Comparison of ENCODE assay signal across 11 cellular contexts in the genomic region with DNA sequence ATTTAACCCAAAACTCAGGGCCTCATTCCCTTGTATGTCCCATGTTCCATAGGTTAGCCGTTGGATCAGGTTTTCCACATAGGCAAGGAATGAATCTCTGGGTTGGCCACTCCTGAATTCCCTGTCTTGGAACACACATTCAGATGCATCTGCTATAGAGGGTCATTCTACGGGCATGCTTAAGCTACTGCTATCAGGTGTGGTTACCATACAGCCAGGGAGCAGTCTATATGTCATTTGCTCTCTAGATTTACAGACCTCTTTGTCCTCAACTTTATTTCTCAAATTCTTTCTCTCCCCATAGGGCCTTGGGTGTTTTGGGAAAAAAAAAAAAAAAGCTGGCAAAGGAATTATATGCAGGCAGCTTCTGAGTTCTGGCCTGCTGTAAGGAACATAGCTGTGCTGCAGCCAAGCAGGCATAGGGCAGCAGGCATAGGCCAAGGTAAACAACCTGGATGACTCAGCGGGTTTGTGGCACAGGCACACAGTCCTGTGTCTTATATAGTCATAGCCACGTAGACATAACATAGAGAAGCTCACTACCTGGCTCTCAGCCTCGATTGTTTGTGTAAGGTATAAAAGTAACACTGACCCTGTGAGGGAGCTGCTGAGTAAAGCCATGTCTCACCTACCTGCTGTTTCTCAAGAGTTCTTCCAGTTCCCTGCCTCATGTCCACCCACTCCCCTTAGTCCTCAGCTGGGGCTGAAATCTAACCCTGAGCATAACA.
A peak's percentile ranks its signal among the peaks of the same experiment; 100 is the strongest.
DNase-seq lines count a peak whose midpoint lies in the region; TF ChIP-seq lines count a peak whose summit lies in the region.
"Had no signal": no experiment of that assay in that cellular context is flagged by ENCODE, and none has a peak within 500 bp of the region (broad histone marks: within the 10 kb centered on the region; RNA-seq: fewer than 3 reads in every experiment).

No MANE protein-coding gene starts in this region.

- no peaks in the 10 kb centered on the region for H4K20me1 ChIP-seq in H9 (ENCODE audit: control insufficient read depth, insufficient read depth, insufficient read length)

- H3K23ac ChIP-seq in H9 (ENCODE audit: insufficient read length, low read depth, low read length) = no peak overlapping the region

- no peak overlapping the region for H3K4me3 ChIP-seq in LNCaP clone FGC (ENCODE audit: low read depth, low read length)
- no peak overlapping the region for H3K4me3 ChIP-seq in adipocyte (ENCODE audit: low read length)
- H3K4me3 ChIP-seq in fibroblast of pulmonary artery (replicated peaks; ENCODE audit: low read depth, low read length) = no peak overlapping the region
- no peak overlapping the region for H3K4me3 ChIP-seq in sigmoid colon
- H3K4me3 ChIP-seq: smooth muscle cell had no signal

- H3K4me1 Mint-ChIP-seq in H9 (peaks cover 2 to 10% of the 10 kb centered on the region in 2 experiments; a peak in 2 of 4 replicates), nephron progenitor cell (peaks cover 5% of the 10 kb centered on the region)

- H3K9me3 Mint-ChIP-seq in H9 (peaks cover 23 to 25% of the 10 kb centered on the region in 2 experiments), nephron progenitor cell (peaks cover 28% of the 10 kb centered on the region)

- TF ChIP-seq EP300 in sigmoid colon (IDR thresholded peaks at IDR 0.05) = no peak

- intact Hi-C loops in sigmoid colon (cut with DNase I) = no loop called here

- peaks cover 9 to 20% (median 17%) of the 10 kb centered on the region in 3 experiments for H3K36me3 Mint-ChIP-seq in H9 (ENCODE audit: insufficient read depth in 1 of 3, low read depth in 3 of 3)
- no peaks in the 10 kb centered on the region for H3K36me3 Mint-ChIP-seq in nephron progenitor cell (ENCODE audit: low read depth)

- H3K23me2 ChIP-seq in H9 (ENCODE audit: insufficient read length, low read depth, low read length, poor library complexity, severe bottlenecking) = no peaks in the 10 kb centered on the region

- H4K8ac ChIP-seq in H9 (replicated peaks; ENCODE audit: insufficient read length, low read depth, low read length) = no peak overlapping the region

- H3K9me3 ChIP-seq in adipocyte (ENCODE audit: control insufficient read depth, low read length) = peaks cover 5% of the 10 kb centered on the region
- peaks cover 0 to 7% (median 0%) of the 10 kb centered on the region in 4 donors for H3K9me3 ChIP-seq in sigmoid colon
- H3K9me3 ChIP-seq in H9 (ENCODE audit: control insufficient read depth, low read depth, low read length) = no peaks in the 10 kb centered on the region

- no peak for TF ChIP-seq POLR2A in sigmoid colon (IDR thresholded peaks at IDR 0.05)

- no peak overlapping the region for H2BK5ac ChIP-seq in H9 (ENCODE audit: insufficient read length, low read length)

- no peaks in the 10 kb centered on the region; the same call in 1 of the 2 replicates for H3K27me3 Mint-ChIP-seq in H9 (ENCODE audit: low read depth)
- H3K27me3 Mint-ChIP-seq in nephron progenitor cell (ENCODE audit: low read depth, poor library complexity) = peaks cover 8% of the 10 kb centered on the region

- H3K4me3 Mint-ChIP-seq in H9 (no peak overlapping the region), nephron progenitor cell (no peak overlapping the region)

- H3K27ac ChIP-seq in sigmoid colon = peak overlapping the region; percentile 38 to 72 (median 50)
- H3K27ac ChIP-seq in H9 (ENCODE audit: insufficient read length, low read depth, low read length) = no peak overlapping the region

- H3K14ac ChIP-seq in H9 (ENCODE audit: insufficient read depth, low read length) = no peak overlapping the region

- H3K18ac ChIP-seq in H9 (ENCODE audit: insufficient read length, low read depth, low read length) = no peak overlapping the region

- H2BK12ac ChIP-seq in H9 (ENCODE audit: insufficient read length, low read depth, low read length) = no peak overlapping the region

- H3K36me3 ChIP-seq in adipocyte (ENCODE audit: control insufficient read depth, insufficient read depth, low read length, severe bottlenecking) (no peaks in the 10 kb centered on the region), sigmoid colon (no peaks in the 10 kb centered on the region)

- H3K4me2 ChIP-seq in H9 (ENCODE audit: insufficient read depth, insufficient read length, low read length) = no peak overlapping the region
- H3K4me2 ChIP-seq: smooth muscle cell had no signal

- H3K27ac Mint-ChIP-seq in H9 = no peak overlapping the region
- no peak overlapping the region for H3K27ac Mint-ChIP-seq in nephron progenitor cell

- H3K56ac ChIP-seq in H9 (ENCODE audit: insufficient read length, low read depth, low read length) = no peak overlapping the region

- no peaks in the 10 kb centered on the region for H3K79me2 ChIP-seq in H9 (ENCODE audit: insufficient read depth, low read length)

- no peaks in the 10 kb centered on the region for H3K4me1 ChIP-seq in adipocyte (ENCODE audit: control insufficient read depth, insufficient read depth, low read length)
- H3K4me1 ChIP-seq in sigmoid colon = peaks cover 0 to 38% (median 20%) of the 10 kb centered on the region in 4 donors
- H3K4me1 ChIP-seq in H9 (ENCODE audit: insufficient read depth, low read length) = no peaks in the 10 kb centered on the region

- H2AFZ ChIP-seq in H9 (ENCODE audit: low read length) = no peak overlapping the region

- no peak overlapping the region for H4K5ac ChIP-seq in H9 (ENCODE audit: insufficient read length, low read depth, low read length)

- no peaks in the 10 kb centered on the region for H3K79me1 ChIP-seq in H9 (ENCODE audit: insufficient read depth, low read depth, low read length, poor library complexity, severe bottlenecking)

- H3K9ac ChIP-seq in adipocyte (ENCODE audit: low read length) = no peak overlapping the region
- H3K9ac ChIP-seq in H9 (ENCODE audit: extremely low read depth, insufficient read length, low read length) = no peak overlapping the region

- TF ChIP-seq CTCF in LNCaP clone FGC (IDR thresholded peaks at IDR 0.05; ENCODE audit: control insufficient read depth, extremely low read depth, insufficient read depth) (peak; percentile 25; the same call in 1 of the 2 replicates), fibroblast of pulmonary artery (IDR thresholded peaks at IDR 0.05; ENCODE audit: low read length, missing control alignments) (no peak), sigmoid colon (IDR thresholded peaks at IDR 0.05) (no peak), H9 (conservative IDR thresholded peaks at IDR 0.05) (no peak), nephron progenitor cell (IDR thresholded peaks at IDR 0.05) (no peak)

- no peak overlapping the region for H2BK120ac ChIP-seq in H9 (ENCODE audit: low read depth, low read length, poor library complexity, severe bottlenecking)

- peak; percentile 96 for DNase-seq in LNCaP clone FGC (ENCODE audit: low read depth)
- DNase-seq in adipocyte (ENCODE audit: low read depth) = peak; percentile 31
- peak; percentile 24 for DNase-seq in fibroblast of pulmonary artery (ENCODE audit: low read depth)
- DNase-seq in sigmoid colon = peak; percentile 73
- no peak for DNase-seq in cerebellar nuclear complex (lab: John Stamatoyannopoulos, UW)
- no peak for DNase-seq in H9
- no peak for DNase-seq in inferior parietal cortex (ENCODE audit: extremely low spot score)
- no peak for DNase-seq in nephron progenitor cell
- DNase-seq: caudate nucleus, KG1 had no signal

- no peaks in the 10 kb centered on the region for H3K27me3 ChIP-seq in adipocyte (replicated peaks; ENCODE audit: control insufficient read depth, insufficient read depth, low read length)
- H3K27me3 ChIP-seq in sigmoid colon = no peaks in the 10 kb centered on the region
- no peaks in the 10 kb centered on the region for H3K27me3 ChIP-seq in H9 (ENCODE audit: insufficient read depth, low read length)

- no peak overlapping the region for H2BK15ac ChIP-seq in H9 (ENCODE audit: low read depth, low read length)

- H2AK5ac ChIP-seq in H9 (ENCODE audit: insufficient read length, low read length) = no peak overlapping the region

- H2BK20ac ChIP-seq in H9 (ENCODE audit: low read depth, low read length, poor library complexity, severe bottlenecking) = no peak overlapping the region

- no peak overlapping the region for H4K91ac ChIP-seq in H9 (ENCODE audit: insufficient read length, low read depth, low read length)

- H3K4ac ChIP-seq in H9 (ENCODE audit: low read depth, low read length) = no peak overlapping the region

- H3T11ph ChIP-seq in H9 (ENCODE audit: low read length) = no peak overlapping the region

- 31 to 57% methylated on average over 5 of the region's 5 CpGs for WGBS in sigmoid colon, 2 donors
- no CpG with 5 or more reads among the region's 5 CpGs for WGBS in H9 (ENCODE audit: extremely low coverage, insufficient read length, low lambda C conversion rate)

Comparison
In these comparisons a context has a peak if more than half of its experiments do, and no peak if none do; other contexts are left out.
1. DNase-seq: peak in LNCaP clone FGC (single experiment), adipocyte (single experiment), fibroblast of pulmonary artery (single experiment) and sigmoid colon (single experiment); none in cerebellar nuclear complex (0 of 2), H9 (single experiment), inferior parietal cortex (single experiment) and nephron progenitor cell (single experiment).